In the genomic region with DNA sequence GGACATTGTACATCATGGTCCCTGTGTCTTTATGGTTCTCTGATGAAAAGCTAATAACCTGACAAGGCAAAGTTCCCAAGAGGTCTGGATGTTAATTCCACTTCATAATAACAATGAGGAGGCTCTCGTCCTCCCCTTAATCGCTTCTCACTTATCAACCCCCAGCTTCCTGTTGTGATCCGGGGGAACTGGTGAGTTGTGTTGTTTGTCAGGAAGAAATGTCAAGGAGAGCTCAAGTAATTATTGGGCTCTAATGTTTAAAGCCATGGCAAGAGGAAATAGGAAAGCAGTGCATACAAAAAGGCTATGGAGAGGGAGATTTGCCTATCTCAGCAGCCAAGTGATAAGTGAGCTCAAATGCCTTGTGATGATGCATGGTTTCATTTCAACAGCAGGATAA, we compare ENCODE assay signal across 1 cellular context.
TF ChIP-seq lines count a peak whose summit lies in the region.

No MANE protein-coding gene starts in this region.

TF ChIP-seq in HepG2, 621 proteins besides CTCF, POLR2A, EP300 and RAD21 (continued from another document):
- TF ChIP-seq ZBTB33 (CRISPR knock-in tag; IDR thresholded peaks at IDR 0.05) (no peak), KDM3A (CRISPR knock-in tag; IDR thresholded peaks at IDR 0.05; ENCODE audit: low read depth) (no peak)
TF ChIP-seq in HepG2: peak in this region for 0.
